ENCODE assay signal across 9 cellular contexts in the genomic region with DNA sequence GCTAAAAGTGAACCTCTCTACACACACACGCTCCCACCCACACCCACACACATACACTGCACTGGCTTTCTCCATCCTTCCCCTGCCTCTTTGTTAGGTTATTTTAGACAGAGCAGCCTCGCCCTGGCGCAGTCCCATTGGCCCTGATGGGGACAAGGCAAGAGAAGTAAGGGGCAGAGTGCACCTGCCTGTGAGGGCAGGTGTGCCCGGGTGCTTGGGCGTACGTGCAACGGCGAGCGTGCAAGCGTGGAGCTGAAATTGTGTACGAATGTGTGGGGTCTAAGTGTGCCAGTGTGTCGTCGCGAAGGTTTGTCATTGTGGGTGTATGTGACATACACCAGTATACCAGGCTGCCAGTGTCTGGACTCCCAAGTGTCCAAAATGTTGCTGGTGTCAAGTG. TPM values are rescaled to one million over a fixed set of nuclear protein-coding genes. Genes with fewer than 3 reads are reported as not detected.
DNase-seq lines count a peak whose midpoint lies in the region; ATAC-seq and TF ChIP-seq lines count a peak whose summit lies in the region.
"Had no signal": no experiment of that assay in that cellular context is flagged by ENCODE, and none has a peak within 500 bp of the region (broad histone marks: within the 10 kb centered on the region; RNA-seq: fewer than 3 reads in every experiment).

No MANE protein-coding gene starts in this region.

- POLR2A ChIA-PET in AG04450 (lab: Yijun Ruan, JAX), result no interaction called here

- ATAC-seq in GM19023 (IDR thresholded peaks at IDR 0.05; ENCODE audit: unreplicated experiment), result no peak

- H3K9ac ChIP-seq in HUES64 (ENCODE audit: low read depth, low read length), result no peak overlapping the region
- peak overlapping the region; percentile 53 to 88 for H3K9ac ChIP-seq in mucosa of rectum (ENCODE audit: low read depth in 1 of 2, low read length in 2 of 2)

- 7% methylated on average over 14 of the region's 14 CpGs for WGBS in HUES64

- H3K27ac ChIP-seq in AG04450 (ENCODE audit: low read depth, low read length), result no peak overlapping the region
- H3K27ac ChIP-seq in HUES64 (ENCODE audit: low read depth, low read length), result no peak overlapping the region
- peak overlapping the region; percentile 78 to 81 for H3K27ac ChIP-seq in mucosa of rectum (ENCODE audit: low read depth in 2 of 2, low read length in 2 of 2)

- H3K27me3 ChIP-seq in AG04450 (ENCODE audit: control insufficient read depth, insufficient read depth, low read length), result peaks cover 35% of the 10 kb centered on the region
- peaks cover 89% of the 10 kb centered on the region for H3K27me3 ChIP-seq in HUES64 (ENCODE audit: insufficient read depth, low read length)
- H3K27me3 ChIP-seq in mucosa of rectum (ENCODE audit: control insufficient read depth in 2 of 2, insufficient read depth in 2 of 2, low read length in 2 of 2), result no peaks in the 10 kb centered on the region

- H3K4me1 ChIP-seq in HUES64 (ENCODE audit: insufficient read depth, low read length), result peaks cover 9% of the 10 kb centered on the region
- peaks cover 0 to 33% of the 10 kb centered on the region in 2 donors for H3K4me1 ChIP-seq in mucosa of rectum (ENCODE audit: control insufficient read depth in 2 of 2, insufficient read depth in 2 of 2, low read length in 2 of 2)

- CTCF ChIA-PET in AG04450 (lab: Charles Lee), result no interaction called here

- DNase-seq in AG04450 (ENCODE audit: low read depth, low spot score) (no peak), ecto neural progenitor cell (ENCODE audit: low spot score) (peak; percentile 60), COR-L47 (lab: John Stamatoyannopoulos, UW) (no peak), putamen (ENCODE audit: low spot score) (no peak), NK-92 (lab: John Stamatoyannopoulos, UW; ENCODE audit: unreplicated experiment) (no peak)
- DNase-seq: activated B cell treated with CpG ODN at 0.5 μM for 24 hours had no signal

- no peaks in the 10 kb centered on the region for H3K36me3 ChIP-seq in HUES64 (ENCODE audit: insufficient read depth, low read length)
- no peaks in the 10 kb centered on the region for H3K36me3 ChIP-seq in mucosa of rectum (ENCODE audit: control insufficient read depth in 2 of 2, insufficient read depth in 2 of 2, low read length in 2 of 2)

- no peak for TF ChIP-seq CTCF in AG04450 (IDR thresholded peaks at IDR 0.05; ENCODE audit: low read depth, low read length)

- H3K4me3 ChIP-seq in AG04450 (ENCODE audit: low read depth, low read length), result peak overlapping the region; percentile 63
- H3K4me3 ChIP-seq in HUES64 (ENCODE audit: low read length), result peak overlapping the region; percentile 74
- H3K4me3 ChIP-seq in mucosa of rectum (ENCODE audit: low read length in 2 of 2), result peak overlapping the region; percentile 85 to 86

- H3K9me3 ChIP-seq in AG04450 (ENCODE audit: control insufficient read depth, insufficient read depth, low read length), result peaks cover 11% of the 10 kb centered on the region; the same call in 1 of the 2 replicates
- no peaks in the 10 kb centered on the region for H3K9me3 ChIP-seq in HUES64 (ENCODE audit: insufficient read depth, low read depth, low read length)
- H3K9me3 ChIP-seq in mucosa of rectum (ENCODE audit: control insufficient read depth in 2 of 2, low read length in 2 of 2), result no peaks in the 10 kb centered on the region

RNA-seq across cellular contexts. Expression of gene LRATD1, which starts 0.5 kb away (rescaled TPM):
- 1.9 and 2.0 TPM in 2 replicates for polyA plus RNA-seq in AG04450 (2011; rRNA removed)
- 0.69 and 1.3 TPM in 2 replicates for polyA minus RNA-seq in AG04450 (2011; rRNA and poly(A)+ RNA removed)
- polyA plus RNA-seq in HUES64 (2013, experiment 1 of 2), result 0.95 TPM
- 1.3 TPM for polyA plus RNA-seq in HUES64 (2013, experiment 2 of 2)

Comparison
In these comparisons a context has a peak if more than half of its experiments do, and no peak if none do; other contexts are left out.
1. H3K27ac ChIP-seq: peak in mucosa of rectum (2 of 2); none in AG04450 (single experiment) and HUES64 (single experiment).
2. Peak in every context shown above with its lines, with median percentiles within 50 percentile points of each other: H3K4me3 ChIP-seq.